ENCODE assay signal across 29 cellular contexts in the genomic region with DNA sequence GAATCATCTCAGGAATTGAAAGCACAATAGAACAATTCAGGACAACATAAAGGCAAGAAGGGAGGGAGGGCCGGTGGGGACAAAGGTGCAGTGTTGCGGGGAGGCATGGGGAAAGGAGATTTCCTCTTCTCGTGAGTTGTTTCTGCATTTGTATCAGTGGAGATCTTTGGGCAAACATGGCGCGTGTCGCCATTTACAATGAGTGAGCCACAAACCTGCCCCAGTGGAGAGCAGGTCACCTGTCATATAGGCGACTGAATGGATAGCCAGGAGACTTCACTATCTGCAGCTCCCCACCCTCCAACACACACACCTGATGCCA.
"Had no signal": no experiment of that assay in that cellular context is flagged by ENCODE, and none has a peak within 500 bp of the region (broad histone marks: within the 10 kb centered on the region; RNA-seq: fewer than 3 reads in every experiment).

No MANE protein-coding gene starts in this region.

- H3K4me1 Mint-ChIP-seq: activated naive CD8-positive, alpha-beta T cell treated with anti-CD3 and anti-CD28 coated beads, Interleukin-2, amount 10 ng/mL, durations not matched to agents 7 days and 5 days; stimulated activated naive B cell treated with anti-CD40 and anti-IgM and Interleukin-4, amounts not matched to agents 10 μg/mL and 1 μg/mL and 100 μg/mL, for 72 hours had no signal

- H3K9me3 ChIP-seq: left ventricle myocardium inferior, ovary, prostate gland, sigmoid colon, stomach, thyroid gland, upper lobe of right lung had no signal

- H3K36me3 Mint-ChIP-seq: activated CD4-positive, alpha-beta memory T cell treated with anti-CD3 and anti-CD28 coated beads for 36 hours had no signal

- H3K27me3 ChIP-seq: esophagus squamous epithelium, ovary, sigmoid colon, stomach, thyroid gland, upper lobe of right lung had no signal

- H3K9me3 Mint-ChIP-seq: activated CD4-positive, alpha-beta memory T cell treated with anti-CD3 and anti-CD28 coated beads for 36 hours had no signal

- H3K27ac ChIP-seq: left ventricle myocardium inferior, ovary, prostate gland, thyroid gland, upper lobe of right lung had no signal

- H3K27ac Mint-ChIP-seq: activated CD4-positive, alpha-beta memory T cell treated with anti-CD3 and anti-CD28 coated beads for 36 hours; activated CD4-positive, alpha-beta T cell treated with anti-CD3 and anti-CD28 coated beads, Interleukin-2, amount 10 ng/mL, durations not matched to agents 24 days and 14 days; activated naive CD4-positive, alpha-beta T cell treated with anti-CD3 and anti-CD28 coated beads, Interleukin-2, amount 10 ng/mL, durations not matched to agents 7 days and 5 days; activated naive CD8-positive, alpha-beta T cell treated with anti-CD3 and anti-CD28 coated beads, Interleukin-2, amount 10 ng/mL, durations not matched to agents 7 days and 5 days; activated T-cell treated with anti-CD3 and anti-CD28 coated beads, Interleukin-2, amount 50 U/mL, for 24 hours; naive thymus-derived CD4-positive, alpha-beta T cell; stimulated activated naive B cell treated with anti-CD40 and anti-IgM and Interleukin-4, amounts not matched to agents 10 μg/mL and 1 μg/mL and 100 μg/mL, for 72 hours had no signal

- DNase-seq: activated CD4-positive, alpha-beta memory T cell treated with anti-CD3 and anti-CD28 coated beads for 36 hours; activated CD4-positive, alpha-beta T cell treated with anti-CD3 and anti-CD28 coated beads, Interleukin-2, amount 10 ng/mL, durations not matched to agents 24 days and 14 days; activated CD4-positive, CD25-positive, alpha-beta regulatory T cell treated with anti-CD3 and anti-CD28 coated beads, Interleukin-2, amount 50 U/mL, for 72 hours; activated CD8-positive, alpha-beta memory T cell treated with anti-CD3 and anti-CD28 coated beads, Interleukin-2, amount 50 U/mL, for 48 hours; activated gamma-delta T cell; activated naive CD4-positive, alpha-beta T cell treated with anti-CD3 and anti-CD28 coated beads, Interleukin-2, amount 10 ng/mL, durations not matched to agents 7 days and 5 days; activated naive CD8-positive, alpha-beta T cell treated with anti-CD3 and anti-CD28 coated beads, Interleukin-2, amount 10 ng/mL, durations not matched to agents 7 days and 5 days; activated T-cell treated with anti-CD3 and anti-CD28 coated beads, Interleukin-2, amount 50 U/mL, for 24 hours; dermis blood vessel endothelial cell; effector CD4-positive, alpha-beta T cell; esophagus squamous epithelium; foreskin melanocyte; glutamatergic neuron; left ventricle myocardium inferior; naive thymus-derived CD4-positive, alpha-beta T cell; ovary; retina; sigmoid colon; stimulated activated CD4-positive, alpha-beta T cell treated with anti-CD3 and anti-CD28 coated beads, Interleukin-1b, Interleukin-23, amount 100 ng/mL, for 48 hours; stimulated activated naive B cell treated with anti-CD40 and anti-IgM and Interleukin-4, amounts not matched to agents 10 μg/mL and 1 μg/mL and 100 μg/mL, for 72 hours; stomach; T-helper 2 cell; thyroid gland; upper lobe of right lung had no signal

- H3K36me3 ChIP-seq: esophagus squamous epithelium, left ventricle myocardium inferior, ovary, prostate gland, sigmoid colon, stomach, thyroid gland, upper lobe of right lung had no signal

- H3K4me3 Mint-ChIP-seq: activated CD4-positive, alpha-beta memory T cell treated with anti-CD3 and anti-CD28 coated beads for 36 hours; activated CD4-positive, alpha-beta T cell treated with anti-CD3 and anti-CD28 coated beads, Interleukin-2, amount 10 ng/mL, durations not matched to agents 24 days and 14 days; activated naive CD4-positive, alpha-beta T cell treated with anti-CD3 and anti-CD28 coated beads, Interleukin-2, amount 10 ng/mL, durations not matched to agents 7 days and 5 days; activated naive CD8-positive, alpha-beta T cell treated with anti-CD3 and anti-CD28 coated beads, Interleukin-2, amount 10 ng/mL, durations not matched to agents 7 days and 5 days; activated T-cell treated with anti-CD3 and anti-CD28 coated beads, Interleukin-2, amount 50 U/mL, for 24 hours; central memory CD8-positive, alpha-beta T cell; naive thymus-derived CD4-positive, alpha-beta T cell; stimulated activated naive B cell treated with anti-CD40 and anti-IgM and Interleukin-4, amounts not matched to agents 10 μg/mL and 1 μg/mL and 100 μg/mL, for 72 hours had no signal

- ATAC-seq: naive thymus-derived CD4-positive, alpha-beta T cell; stimulated activated naive B cell treated with anti-CD40 and anti-IgM and Interleukin-4, amounts not matched to agents 10 μg/mL and 1 μg/mL and 100 μg/mL, for 72 hours; upper lobe of right lung had no signal

- FAIRE-seq: colon, islet of Langerhans had no signal

- H3K4me3 ChIP-seq: esophagus squamous epithelium, left ventricle myocardium inferior, ovary, prostate gland, sigmoid colon, smooth muscle cell, stomach, thyroid gland, upper lobe of right lung had no signal

- H3K4me1 ChIP-seq: left ventricle myocardium inferior, prostate gland, sigmoid colon, thyroid gland had no signal
